13 cellular contexts compared by ENCODE assay signal in genomic region chr10:12699756-12700556, GRCh38.
DNase-seq lines count a peak whose midpoint lies in the region; ATAC-seq and TF ChIP-seq lines count a peak whose summit lies in the region.
"Had no signal": no experiment of that assay in that cellular context is flagged by ENCODE, and none has a peak within 500 bp of the region (broad histone marks: within the 10 kb centered on the region; RNA-seq: fewer than 3 reads in every experiment).

No MANE protein-coding gene starts in this region.

- CTCF ChIA-PET in activated naive CD4-positive, alpha-beta T cell treated with anti-CD3 and anti-CD28 coated beads, Interleukin-2, amount 10 ng/mL, durations not matched to agents 7 days and 5 days (lab: Charles Lee) = interaction anchor here (1.2 to 1.6 kb wide), 2 partner anchors 11 to 13 kb away, joined by 4 to 6 read pairs; no protein-coding TSS in a partner anchor

- no peak overlapping the region for H3K4me3 Mint-ChIP-seq in activated naive CD4-positive, alpha-beta T cell treated with anti-CD3 and anti-CD28 coated beads, Interleukin-2, amount 10 ng/mL, durations not matched to agents 7 days and 5 days
- no peak overlapping the region for H3K4me3 Mint-ChIP-seq in brain

- intact Hi-C loops in thyroid gland (cut with DNase I) = loop anchor here (10.0 kb wide), 1 partner anchor 205 kb away; no protein-coding TSS in a partner anchor

- H3K9ac ChIP-seq in mucosa of rectum (ENCODE audit: low read depth in 1 of 2, low read length in 2 of 2) = no peak overlapping the region

- H3K4me1 ChIP-seq in mucosa of rectum (ENCODE audit: control insufficient read depth in 2 of 2, insufficient read depth in 2 of 2, low read length in 2 of 2) (peaks cover 10 to 12% of the 10 kb centered on the region in 2 donors), thyroid gland (peaks cover 3 to 28% of the 10 kb centered on the region in 2 donors)

- WGBS in thyroid gland, 2 donors = 92 to 93% methylated on average over 9 of the region's 9 CpGs

- TF ChIP-seq CTCF in brain (conservative IDR thresholded peaks at IDR 0.05) = no peak
- no peak for TF ChIP-seq CTCF in thyroid gland (IDR thresholded peaks at IDR 0.05)

- H3K4me3 ChIP-seq in mucosa of rectum (ENCODE audit: low read length in 2 of 2) (no peak overlapping the region), thyroid gland (replicated peaks in 1 of 3) (no peak overlapping the region)
- H3K4me3 ChIP-seq: K562 had no signal

- peak overlapping the region; percentile 45 for H3K27ac Mint-ChIP-seq in activated naive CD4-positive, alpha-beta T cell treated with anti-CD3 and anti-CD28 coated beads, Interleukin-2, amount 10 ng/mL, durations not matched to agents 7 days and 5 days
- peak overlapping the region; percentile 4 to 78 (median 49) for H3K27ac Mint-ChIP-seq in brain

- no peaks in the 10 kb centered on the region for H3K27me3 ChIP-seq in mucosa of rectum (ENCODE audit: control insufficient read depth in 2 of 2, insufficient read depth in 2 of 2, low read length in 2 of 2)
- no peaks in the 10 kb centered on the region for H3K27me3 ChIP-seq in thyroid gland

- TF ChIP-seq POLR2A in thyroid gland (IDR thresholded peaks at IDR 0.05) = no peak

- no peaks in the 10 kb centered on the region for H3K9me3 Mint-ChIP-seq in activated naive CD4-positive, alpha-beta T cell treated with anti-CD3 and anti-CD28 coated beads, Interleukin-2, amount 10 ng/mL, durations not matched to agents 7 days and 5 days
- peaks cover 0 to 3% (median 0%) of the 10 kb centered on the region in 5 experiments for H3K9me3 Mint-ChIP-seq in brain

- H3K27ac ChIP-seq in mucosa of rectum (ENCODE audit: low read depth in 2 of 2, low read length in 2 of 2) (peak overlapping the region; percentile 75 to 82), thyroid gland (peak overlapping the region in 2 of 3 donors; percentile 17 to 57)

- H3K4me1 Mint-ChIP-seq in activated naive CD4-positive, alpha-beta T cell treated with anti-CD3 and anti-CD28 coated beads, Interleukin-2, amount 10 ng/mL, durations not matched to agents 7 days and 5 days = peaks cover 11% of the 10 kb centered on the region
- H3K4me1 Mint-ChIP-seq in brain = peaks cover 40% of the 10 kb centered on the region

- no peak for DNase-seq in activated naive CD4-positive, alpha-beta T cell treated with anti-CD3 and anti-CD28 coated beads, Interleukin-2, amount 10 ng/mL, durations not matched to agents 7 days and 5 days
- DNase-seq in activated naive CD4-positive, alpha-beta T cell (lab: John Stamatoyannopoulos, UW) = no peak
- DNase-seq in thyroid gland (no peak), OCI-M2 (lab: John Stamatoyannopoulos, UW; ENCODE audit: unreplicated experiment) (no peak), C1 segment of cervical spinal cord (lab: John Stamatoyannopoulos, UW) (no peak)
- DNase-seq: DMS 273 treated with DMSO at 0.1 percent for 48 hours; effector memory CD4-positive, alpha-beta T cell; NCI-H1930; NCI-H82 had no signal

- no peaks in the 10 kb centered on the region for H3K27me3 Mint-ChIP-seq in activated naive CD4-positive, alpha-beta T cell treated with anti-CD3 and anti-CD28 coated beads, Interleukin-2, amount 10 ng/mL, durations not matched to agents 7 days and 5 days
- no peaks in the 10 kb centered on the region for H3K27me3 Mint-ChIP-seq in brain

- H3K36me3 ChIP-seq in mucosa of rectum (ENCODE audit: control insufficient read depth in 2 of 2, insufficient read depth in 2 of 2, low read length in 2 of 2) = no peaks in the 10 kb centered on the region
- H3K36me3 ChIP-seq in thyroid gland = no peaks in the 10 kb centered on the region

- H3K9me3 ChIP-seq in mucosa of rectum (ENCODE audit: control insufficient read depth in 2 of 2, low read length in 2 of 2) (no peaks in the 10 kb centered on the region), thyroid gland (no peaks in the 10 kb centered on the region)

- H3K36me3 Mint-ChIP-seq in activated naive CD4-positive, alpha-beta T cell treated with anti-CD3 and anti-CD28 coated beads, Interleukin-2, amount 10 ng/mL, durations not matched to agents 7 days and 5 days = no peaks in the 10 kb centered on the region
- H3K36me3 Mint-ChIP-seq in brain = peaks cover 3% of the 10 kb centered on the region

- ATAC-seq in GM18868 (IDR thresholded peaks at IDR 0.05; ENCODE audit: unreplicated experiment) = no peak
- ATAC-seq: K562 had no signal
